34 cellular contexts compared by ENCODE assay signal in genomic region chr1:195715652-195716051, GRCh38.
"Had no signal": no experiment of that assay in that cellular context is flagged by ENCODE, and none has a peak within 500 bp of the region (broad histone marks: within the 10 kb centered on the region; RNA-seq: fewer than 3 reads in every experiment).

No MANE protein-coding gene starts in this region.

- ATAC-seq: activated T-cell treated with anti-CD3 and anti-CD28 coated beads, Interleukin-2, amount 50 U/mL, for 72 hours; activated T-helper 17 cell treated with anti-CD3 and anti-CD28 coated beads, Interleukin-2, amount 50 U/mL, for 72 hours had no signal

- H3K4me1 ChIP-seq: SJCRH30 had no signal

- H3K4me3 ChIP-seq: SJCRH30, SK-N-MC had no signal

- DNase-seq: activated CD4-positive, alpha-beta memory T cell treated with anti-CD3 and anti-CD28 coated beads, Interleukin-2, amount 10 ng/mL, durations not matched to agents 7 days and 5 days; activated CD4-positive, alpha-beta T cell treated with anti-CD3 and anti-CD28 coated beads for 1 hour; activated CD4-positive, alpha-beta T cell treated with anti-CD3 and anti-CD28 coated beads for 48 hours; activated CD4-positive, CD25-positive, alpha-beta regulatory T cell; activated effector memory CD4-positive, alpha-beta T cell treated with anti-CD3 and anti-CD28 coated beads, Interleukin-2, amount 50 U/mL, for 16 hours; activated naive CD4-positive, alpha-beta T cell; activated naive CD4-positive, alpha-beta T cell treated with anti-CD3 and anti-CD28 coated beads, Interleukin-2, amount 50 U/mL, for 16 hours; activated naive CD8-positive, alpha-beta T cell treated with anti-CD3 and anti-CD28 coated beads for 36 hours; activated T-cell treated with anti-CD3 and anti-CD28 coated beads, Interleukin-2, amount 50 U/mL, for 1 hour; activated T-cell treated with anti-CD3 and anti-CD28 coated beads, Interleukin-2, amount 50 U/mL, for 72 hours; amniotic stem cell; aorta; brain microvascular endothelial cell; central memory CD4-positive, alpha-beta T cell; Karpas-422; NCI-H1048; NCI-H1105 treated with DMSO at 0.1 percent for 48 hours; NCI-H1436; NCI-H1694; NCI-H1930; NCI-H2081 treated with DMSO at 0.1 percent for 48 hours; NCI-H345; NCI-H524 treated with DMSO at 0.1 percent for 48 hours; NCI-H748 treated with DMSO at 0.1 percent for 48 hours; NK-92 treated with Interleukin-12 subunit alpha and Interleukin-12 subunit beta, amount 100 ng/mL, for 24 hours; SHP77; SJCRH30; SW 1271; T-helper 1 cell; T-helper 2 cell; T1000; WERI-Rb-1 had no signal

- H3K4me1 Mint-ChIP-seq: activated CD4-positive, alpha-beta memory T cell treated with anti-CD3 and anti-CD28 coated beads, Interleukin-2, amount 10 ng/mL, durations not matched to agents 7 days and 5 days; activated naive CD8-positive, alpha-beta T cell treated with anti-CD3 and anti-CD28 coated beads for 36 hours; activated T-helper 17 cell treated with anti-CD3 and anti-CD28 coated beads, Interleukin-2, amount 50 U/mL, for 72 hours had no signal

- H3K27me3 ChIP-seq: brain microvascular endothelial cell, SJCRH30 had no signal

- H3K9me3 Mint-ChIP-seq: activated CD4-positive, alpha-beta memory T cell treated with anti-CD3 and anti-CD28 coated beads, Interleukin-2, amount 10 ng/mL, durations not matched to agents 7 days and 5 days; activated naive CD8-positive, alpha-beta T cell treated with anti-CD3 and anti-CD28 coated beads for 36 hours; activated T-helper 17 cell treated with anti-CD3 and anti-CD28 coated beads, Interleukin-2, amount 50 U/mL, for 72 hours had no signal

- H3K4me3 Mint-ChIP-seq: activated CD4-positive, alpha-beta memory T cell treated with anti-CD3 and anti-CD28 coated beads, Interleukin-2, amount 10 ng/mL, durations not matched to agents 7 days and 5 days; activated naive CD8-positive, alpha-beta T cell treated with anti-CD3 and anti-CD28 coated beads for 36 hours; activated T-cell treated with anti-CD3 and anti-CD28 coated beads, Interleukin-2, amount 50 U/mL, for 72 hours; activated T-helper 17 cell treated with anti-CD3 and anti-CD28 coated beads, Interleukin-2, amount 50 U/mL, for 72 hours had no signal

- H3K27ac ChIP-seq: brain microvascular endothelial cell, SJCRH30, SK-N-MC, WERI-Rb-1 had no signal

- H3K36me3 ChIP-seq: brain microvascular endothelial cell, SJCRH30, WERI-Rb-1 had no signal

- H3K27me3 Mint-ChIP-seq: activated CD4-positive, alpha-beta memory T cell treated with anti-CD3 and anti-CD28 coated beads, Interleukin-2, amount 10 ng/mL, durations not matched to agents 7 days and 5 days; activated naive CD8-positive, alpha-beta T cell treated with anti-CD3 and anti-CD28 coated beads for 36 hours; activated T-helper 17 cell treated with anti-CD3 and anti-CD28 coated beads, Interleukin-2, amount 50 U/mL, for 72 hours had no signal

- H3K9me3 ChIP-seq: SJCRH30 had no signal

- H3K27ac Mint-ChIP-seq: activated CD4-positive, alpha-beta memory T cell treated with anti-CD3 and anti-CD28 coated beads, Interleukin-2, amount 10 ng/mL, durations not matched to agents 7 days and 5 days; activated naive CD8-positive, alpha-beta T cell treated with anti-CD3 and anti-CD28 coated beads for 36 hours; activated T-cell treated with anti-CD3 and anti-CD28 coated beads, Interleukin-2, amount 50 U/mL, for 72 hours; activated T-helper 17 cell treated with anti-CD3 and anti-CD28 coated beads, Interleukin-2, amount 50 U/mL, for 72 hours had no signal
